ENCODE assay signal across 1 cellular context in genomic region chr14:91207008-91207407, GRCh38.
A peak's percentile ranks its signal among the peaks of the same experiment; 100 is the strongest.
TF ChIP-seq lines count a peak whose summit lies in the region.

No MANE protein-coding gene starts in this region.

TF ChIP-seq in K562, 482 proteins besides CTCF, POLR2A, EP300 and RAD21 (continued from another document and continues in another):
- TF ChIP-seq, protein P1, sequence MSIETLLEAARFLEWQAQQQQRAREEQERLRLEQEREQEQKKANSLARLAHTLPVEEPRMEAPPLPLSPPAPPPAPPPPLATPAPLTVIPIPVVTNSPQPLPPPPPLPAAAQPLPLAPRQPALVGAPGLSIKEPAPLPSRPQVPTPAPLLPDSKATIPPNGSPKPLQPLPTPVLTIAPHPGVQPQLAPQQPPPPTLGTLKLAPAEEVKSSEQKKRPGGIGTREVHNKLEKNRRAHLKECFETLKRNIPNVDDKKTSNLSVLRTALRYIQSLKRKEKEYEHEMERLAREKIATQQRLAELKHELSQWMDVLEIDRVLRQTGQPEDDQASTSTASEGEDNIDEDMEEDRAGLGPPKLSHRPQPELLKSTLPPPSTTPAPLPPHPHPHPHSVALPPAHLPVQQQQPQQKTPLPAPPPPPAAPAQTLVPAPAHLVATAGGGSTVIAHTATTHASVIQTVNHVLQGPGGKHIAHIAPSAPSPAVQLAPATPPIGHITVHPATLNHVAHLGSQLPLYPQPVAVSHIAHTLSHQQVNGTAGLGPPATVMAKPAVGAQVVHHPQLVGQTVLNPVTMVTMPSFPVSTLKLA (conservative IDR thresholded peaks at IDR 0.05) = no peak
- TF ChIP-seq TCF7 (IDR thresholded peaks at IDR 0.05; ENCODE audit: borderline replicate concordance) = no peak
- TF ChIP-seq CHD2 (IDR thresholded peaks at IDR 0.05; ENCODE audit: low read depth, low read length) = no peak
- no peak for TF ChIP-seq CBX5 (IDR thresholded peaks at IDR 0.05; ENCODE audit: borderline replicate concordance, low read depth)
- no peak for TF ChIP-seq MTA3 (IDR thresholded peaks at IDR 0.05; ENCODE audit: borderline replicate concordance)
- no peak for TF ChIP-seq MXI1 (IDR thresholded peaks at IDR 0.05; ENCODE audit: low read depth, low read length)
- no peak for TF ChIP-seq SIN3B (IDR thresholded peaks at IDR 0.05; ENCODE audit: low read depth)
- no peak for TF ChIP-seq ZNF583 (CRISPR knock-in tag; IDR thresholded peaks at IDR 0.05)
- no peak for TF ChIP-seq ZNF347 (CRISPR knock-in tag; IDR thresholded peaks at IDR 0.05; ENCODE audit: low read depth)
- peak; percentile 71; the same call in 1 of the 2 replicates for TF ChIP-seq SMARCE1 (IDR thresholded peaks at IDR 0.05)
- TF ChIP-seq ZNF384 (IDR thresholded peaks at IDR 0.05; ENCODE audit: low read depth, low read length) = peak; percentile 85
- TF ChIP-seq HINFP (tag; conservative IDR thresholded peaks at IDR 0.05; ENCODE audit: low read depth) = no peak
- no peak for TF ChIP-seq MTA1 (IDR thresholded peaks at IDR 0.05; ENCODE audit: borderline replicate concordance)
- TF ChIP-seq TEAD4 (IDR thresholded peaks at IDR 0.05; ENCODE audit: low read length) = peak; percentile 15; the same call in 1 of the 2 replicates
- TF ChIP-seq TEAD4 (CRISPR knock-in tag; IDR thresholded peaks at IDR 0.05; ENCODE audit: borderline replicate concordance) = no peak
- TF ChIP-seq MTA2 (IDR thresholded peaks at IDR 0.05; ENCODE audit: low read depth) = no peak
- peak in 1 of 2 experiments; percentile 66; a peak in 1 of 4 replicates for TF ChIP-seq ETV6 (IDR thresholded peaks at IDR 0.05; ENCODE audit: borderline replicate concordance in 1 of 2, low read depth in 2 of 2, low read length in 1 of 2)
- TF ChIP-seq ETV6 (CRISPR knock-in tag; IDR thresholded peaks at IDR 0.05; ENCODE audit: borderline replicate concordance) = no peak
- no peak for TF ChIP-seq PREB (CRISPR knock-in tag; IDR thresholded peaks at IDR 0.05)
- peak; percentile 50 to 59 for TF ChIP-seq KDM1A (IDR thresholded peaks at IDR 0.05)
- no peak for TF ChIP-seq SREBF2 (CRISPR knock-in tag; IDR thresholded peaks at IDR 0.05)
- TF ChIP-seq TFAM (CRISPR knock-in tag; conservative IDR thresholded peaks at IDR 0.05) = no peak
- TF ChIP-seq MED1 (CRISPR knock-in tag; IDR thresholded peaks at IDR 0.05; ENCODE audit: borderline replicate concordance) = no peak
- no peak for TF ChIP-seq SUPT5H (IDR thresholded peaks at IDR 0.05)
- peak; percentile 68 for TF ChIP-seq DPF2 (IDR thresholded peaks at IDR 0.05)
- TF ChIP-seq, protein P2, sequence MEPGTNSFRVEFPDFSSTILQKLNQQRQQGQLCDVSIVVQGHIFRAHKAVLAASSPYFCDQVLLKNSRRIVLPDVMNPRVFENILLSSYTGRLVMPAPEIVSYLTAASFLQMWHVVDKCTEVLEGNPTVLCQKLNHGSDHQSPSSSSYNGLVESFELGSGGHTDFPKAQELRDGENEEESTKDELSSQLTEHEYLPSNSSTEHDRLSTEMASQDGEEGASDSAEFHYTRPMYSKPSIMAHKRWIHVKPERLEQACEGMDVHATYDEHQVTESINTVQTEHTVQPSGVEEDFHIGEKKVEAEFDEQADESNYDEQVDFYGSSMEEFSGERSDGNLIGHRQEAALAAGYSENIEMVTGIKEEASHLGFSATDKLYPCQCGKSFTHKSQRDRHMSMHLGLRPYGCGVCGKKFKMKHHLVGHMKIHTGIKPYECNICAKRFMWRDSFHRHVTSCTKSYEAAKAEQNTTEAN (CRISPR knock-in tag; IDR thresholded peaks at IDR 0.05) = no peak
- no peak for TF ChIP-seq MCM7 (IDR thresholded peaks at IDR 0.05)
- no peak for TF ChIP-seq ZNF133 (CRISPR knock-in tag; IDR thresholded peaks at IDR 0.05)
- TF ChIP-seq TCFL5 (CRISPR knock-in tag; conservative IDR thresholded peaks at IDR 0.05) = no peak
- TF ChIP-seq PHF8 (IDR thresholded peaks at IDR 0.05; ENCODE audit: borderline replicate concordance, low read length) = no peak
- TF ChIP-seq HEY1 (CRISPR knock-in tag; IDR thresholded peaks at IDR 0.05; ENCODE audit: borderline replicate concordance) = no peak
- peak; percentile 21 to 80; a peak in 2 of 4 replicates for TF ChIP-seq RCOR1 (IDR thresholded peaks at IDR 0.05; ENCODE audit: borderline replicate concordance in 1 of 2, low read depth in 2 of 2, low read length in 2 of 2)
- TF ChIP-seq SAFB2 (IDR thresholded peaks at IDR 0.05; ENCODE audit: borderline replicate concordance, low read depth, low read length, severe bottlenecking) = no peak
- no peak for TF ChIP-seq ZC3H4 (CRISPR knock-in tag; IDR thresholded peaks at IDR 0.05; ENCODE audit: borderline replicate concordance)
- peak; percentile 38; the same call in 1 of the 2 replicates for TF ChIP-seq PKNOX1 (IDR thresholded peaks at IDR 0.05)
- TF ChIP-seq, protein P3, sequence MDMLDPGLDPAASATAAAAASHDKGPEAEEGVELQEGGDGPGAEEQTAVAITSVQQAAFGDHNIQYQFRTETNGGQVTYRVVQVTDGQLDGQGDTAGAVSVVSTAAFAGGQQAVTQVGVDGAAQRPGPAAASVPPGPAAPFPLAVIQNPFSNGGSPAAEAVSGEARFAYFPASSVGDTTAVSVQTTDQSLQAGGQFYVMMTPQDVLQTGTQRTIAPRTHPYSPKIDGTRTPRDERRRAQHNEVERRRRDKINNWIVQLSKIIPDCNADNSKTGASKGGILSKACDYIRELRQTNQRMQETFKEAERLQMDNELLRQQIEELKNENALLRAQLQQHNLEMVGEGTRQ (CRISPR knock-in tag; IDR thresholded peaks at IDR 0.05) = no peak
- no peak for TF ChIP-seq KDM5B (IDR thresholded peaks at IDR 0.05; ENCODE audit: insufficient replicate concordance, low read depth, low read length)
- no peak for TF ChIP-seq BCLAF1 (IDR thresholded peaks at IDR 0.05; ENCODE audit: borderline replicate concordance in 1 of 2, control insufficient read depth in 1 of 2, low read depth in 2 of 2, low read length in 1 of 2)
- peak; percentile 77 for TF ChIP-seq SOX6 (IDR thresholded peaks at IDR 0.05)
- no peak for TF ChIP-seq EP400 (IDR thresholded peaks at IDR 0.05)
- no peak for TF ChIP-seq ZFP1 (CRISPR knock-in tag; IDR thresholded peaks at IDR 0.05)
- no peak for TF ChIP-seq GATAD2A (IDR thresholded peaks at IDR 0.05)
- TF ChIP-seq, protein P4, sequence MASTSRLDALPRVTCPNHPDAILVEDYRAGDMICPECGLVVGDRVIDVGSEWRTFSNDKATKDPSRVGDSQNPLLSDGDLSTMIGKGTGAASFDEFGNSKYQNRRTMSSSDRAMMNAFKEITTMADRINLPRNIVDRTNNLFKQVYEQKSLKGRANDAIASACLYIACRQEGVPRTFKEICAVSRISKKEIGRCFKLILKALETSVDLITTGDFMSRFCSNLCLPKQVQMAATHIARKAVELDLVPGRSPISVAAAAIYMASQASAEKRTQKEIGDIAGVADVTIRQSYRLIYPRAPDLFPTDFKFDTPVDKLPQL (IDR thresholded peaks at IDR 0.05; ENCODE audit: extremely low read depth, insufficient read length) = no peak
- no peak for TF ChIP-seq ZNF609 (CRISPR knock-in tag; IDR thresholded peaks at IDR 0.05; ENCODE audit: borderline replicate concordance)
- TF ChIP-seq SPI1 (IDR thresholded peaks at IDR 0.05; ENCODE audit: borderline replicate concordance, low read depth, low read length) = peak; percentile 55; the same call in 1 of the 2 replicates
- no peak for TF ChIP-seq E4F1 (CRISPR knock-in tag; IDR thresholded peaks at IDR 0.05; ENCODE audit: borderline replicate concordance)
- no peak for TF ChIP-seq CBX3 (IDR thresholded peaks at IDR 0.05; ENCODE audit: borderline replicate concordance in 1 of 2, low read length in 2 of 2)
- TF ChIP-seq E2F3 (CRISPR knock-in tag; IDR thresholded peaks at IDR 0.05) = no peak
- 0 out of 4 replicates have a peak, but pooled peaks of 1 of the 2 experiments have one; percentile 18 for TF ChIP-seq TRIM24 (IDR thresholded peaks at IDR 0.05)
- TF ChIP-seq ZNF75A (CRISPR knock-in tag; IDR thresholded peaks at IDR 0.05) = no peak
